23 cellular contexts compared by ENCODE assay signal in genomic region chr7:47148541-47149207, GRCh38.
DNase-seq lines count a peak whose midpoint lies in the region; ATAC-seq and TF ChIP-seq lines count a peak whose summit lies in the region.
"Had no signal": no experiment of that assay in that cellular context is flagged by ENCODE, and none has a peak within 500 bp of the region (broad histone marks: within the 10 kb centered on the region; RNA-seq: fewer than 3 reads in every experiment).

No MANE protein-coding gene starts in this region.

- intact Hi-C loops in left ventricle myocardium superior (cut with micrococcal nuclease), result no loop called here
- intact Hi-C loops in left ventricle myocardium inferior (cut with micrococcal nuclease), result no loop called here
- intact Hi-C loops in OCI-LY7 (cut with micrococcal nuclease; ENCODE audit: unreplicated experiment), result loop anchor here (2.0 kb wide), 1 partner anchor 36 kb away; no protein-coding TSS in a partner anchor
- intact Hi-C loops in uterus (cut with DNase I; ENCODE audit: low total_unique reads), result no loop called here
- intact Hi-C loops in CD14-positive monocyte (cut with micrococcal nuclease), result no loop called here

- no peak for TF ChIP-seq POLR2A in uterus (IDR thresholded peaks at IDR 0.05)

- POLR2A ChIA-PET in OCI-LY7 (lab: Charles Lee), result interaction anchor here (0.5 to 1.3 kb wide), 3 partner anchors 8 to 69 kb away, joined by 3 to 5 read pairs (median 4); no protein-coding TSS in a partner anchor

- H3K4me3 ChIP-seq in left ventricle myocardium inferior, result no peak overlapping the region
- peak overlapping the region; percentile 50 for H3K4me3 ChIP-seq in OCI-LY7 (ENCODE audit: low read depth, low read length, poor library complexity, severe bottlenecking)
- H3K4me3 ChIP-seq in fibroblast of villous mesenchyme (ENCODE audit: low read depth, low read length), result no peak overlapping the region
- H3K4me3 ChIP-seq in uterus, result no peak overlapping the region
- H3K4me3 ChIP-seq: ovary had no signal

- H3K4me3 Mint-ChIP-seq in nephron progenitor cell (no peak overlapping the region), CD14-positive monocyte (no peak overlapping the region)
- H3K4me3 Mint-ChIP-seq: activated naive CD4-positive, alpha-beta T cell treated with anti-CD3 and anti-CD28 coated beads for 36 hours; activated T-cell treated with anti-CD3 and anti-CD28 coated beads, Interleukin-2, amount 50 U/mL, for 72 hours; central memory CD8-positive, alpha-beta T cell; natural killer cell had no signal

- H2AFZ ChIP-seq in OCI-LY7 (ENCODE audit: low read length), result peak overlapping the region; percentile 22; the same call in 1 of the 2 replicates

- H3K27ac ChIP-seq in left ventricle myocardium inferior (replicated peaks) (no peak overlapping the region), OCI-LY7 (ENCODE audit: low read depth, low read length, poor library complexity, severe bottlenecking) (peak overlapping the region; percentile 98), uterus (peak overlapping the region; percentile 55 to 76)
- H3K27ac ChIP-seq: C4-2B, epithelial cell of prostate, KMS-11, ovary had no signal

- H3K79me2 ChIP-seq in OCI-LY7 (ENCODE audit: insufficient read depth, low read depth, low read length), result peaks cover 46% of the 10 kb centered on the region; the same call in 1 of the 2 replicates

- H3K9me2 ChIP-seq in OCI-LY7 (ENCODE audit: insufficient read depth, low read length), result no peaks in the 10 kb centered on the region

- no peaks in the 10 kb centered on the region for H4K20me1 ChIP-seq in OCI-LY7 (ENCODE audit: insufficient read depth, low read length)

- BruUV-seq in OCI-LY7 (replicated peaks; lab: Mats Ljungman, UMichigan), result TSS peak; percentile 46

- H3K4me1 ChIP-seq in left ventricle myocardium inferior (peaks cover 41% of the 10 kb centered on the region), OCI-LY7 (ENCODE audit: insufficient read depth, low read length, poor library complexity, severe bottlenecking) (peaks cover 91% of the 10 kb centered on the region), uterus (peaks cover 0 to 19% of the 10 kb centered on the region in 2 donors)

- CTCF ChIA-PET in OCI-LY7 (lab: Charles Lee; ENCODE audit: unreplicated experiment), result interaction anchor here (1.0 kb wide), 1 partner anchor 30 kb away, joined by 3 read pairs; no protein-coding TSS in a partner anchor

- DNase-seq in left ventricle myocardium superior (no peak), left ventricle myocardium inferior (no peak), OCI-LY7 (ENCODE audit: low spot score) (no peak), fibroblast of villous mesenchyme (ENCODE audit: low read depth) (peak; percentile 55), uterus (no peak), NCI-H2107 treated with DMSO at 0.1 percent for 48 hours (lab: John Stamatoyannopoulos, UW; ENCODE audit: unreplicated experiment) (no peak), nephron progenitor cell (no peak), CD14-positive monocyte (ENCODE audit: low spot score) (no peak)
- DNase-seq: activated CD4-positive, alpha-beta T cell treated with anti-CD3 and anti-CD28 coated beads for 48 hours; activated naive CD4-positive, alpha-beta T cell treated with anti-CD3 and anti-CD28 coated beads for 36 hours; activated T-cell treated with anti-CD3 and anti-CD28 coated beads, Interleukin-2, amount 50 U/mL, for 72 hours; aorta; natural killer cell; NCI-H1694 treated with DMSO at 0.1 percent for 48 hours; NCI-H774; OCI-M1; ovary; Right ventricle myocardium superior; T-helper 1 cell had no signal

- TF ChIP-seq CTCF in left ventricle myocardium inferior (IDR thresholded peaks at IDR 0.05; ENCODE audit: borderline replicate concordance), result no peak
- no peak for TF ChIP-seq CTCF in OCI-LY7 (conservative IDR thresholded peaks at IDR 0.05; ENCODE audit: low read length)
- no peak for TF ChIP-seq CTCF in fibroblast of villous mesenchyme (IDR thresholded peaks at IDR 0.05; ENCODE audit: insufficient read depth, low read depth, low read length)
- TF ChIP-seq CTCF in uterus (IDR thresholded peaks at IDR 0.05), result no peak
- TF ChIP-seq CTCF in nephron progenitor cell (IDR thresholded peaks at IDR 0.05), result no peak
- TF ChIP-seq CTCF in CD14-positive monocyte (IDR thresholded peaks at IDR 0.05), result no peak

- peaks cover 17% of the 10 kb centered on the region for H3K4me1 Mint-ChIP-seq in nephron progenitor cell
- H3K4me1 Mint-ChIP-seq in CD14-positive monocyte, result peaks cover 37% of the 10 kb centered on the region
- H3K4me1 Mint-ChIP-seq: central memory CD8-positive, alpha-beta T cell; natural killer cell had no signal

- H3K9me3 ChIP-seq in left ventricle myocardium inferior (replicated peaks) (no peaks in the 10 kb centered on the region), OCI-LY7 (ENCODE audit: low read length) (no peaks in the 10 kb centered on the region; the same call in 1 of the 2 replicates), uterus (no peaks in the 10 kb centered on the region)
- H3K9me3 ChIP-seq: ovary had no signal

- ATAC-seq in left ventricle myocardium superior, result peak; percentile 36
- ATAC-seq: activated T-cell treated with anti-CD3 and anti-CD28 coated beads, Interleukin-2, amount 50 U/mL, for 72 hours; natural killer cell had no signal

- no peaks in the 10 kb centered on the region for H3K27me3 ChIP-seq in left ventricle myocardium inferior (ENCODE audit: low read depth)
- no peaks in the 10 kb centered on the region for H3K27me3 ChIP-seq in uterus
- H3K27me3 ChIP-seq: ovary had no signal

- H3K36me3 ChIP-seq in left ventricle myocardium inferior (no peaks in the 10 kb centered on the region), OCI-LY7 (ENCODE audit: insufficient read depth, low read length) (peaks cover 45% of the 10 kb centered on the region), uterus (no peaks in the 10 kb centered on the region)
- H3K36me3 ChIP-seq: ovary had no signal

- H3K27ac Mint-ChIP-seq in nephron progenitor cell (no peak overlapping the region), CD14-positive monocyte (peak overlapping the region in 2 of 7 donors; percentile 18 to 92)
- H3K27ac Mint-ChIP-seq: activated naive CD4-positive, alpha-beta T cell treated with anti-CD3 and anti-CD28 coated beads for 36 hours; activated T-cell treated with anti-CD3 and anti-CD28 coated beads, Interleukin-2, amount 50 U/mL, for 72 hours; natural killer cell had no signal

- H3K9me3 Mint-ChIP-seq in nephron progenitor cell (no peaks in the 10 kb centered on the region), CD14-positive monocyte (peaks cover 0 to 12% (median 4%) of the 10 kb centered on the region in 7 donors)
- H3K9me3 Mint-ChIP-seq: activated naive CD4-positive, alpha-beta T cell treated with anti-CD3 and anti-CD28 coated beads for 36 hours had no signal

- H3K36me3 Mint-ChIP-seq in nephron progenitor cell (ENCODE audit: low read depth) (no peaks in the 10 kb centered on the region), CD14-positive monocyte (no peaks in the 10 kb centered on the region)
- H3K36me3 Mint-ChIP-seq: natural killer cell had no signal

- H3K27me3 Mint-ChIP-seq in nephron progenitor cell (ENCODE audit: low read depth, poor library complexity), result peaks cover 4% of the 10 kb centered on the region
- H3K27me3 Mint-ChIP-seq in CD14-positive monocyte (ENCODE audit: low read depth in 3 of 3), result peaks cover 0 to 2% (median 0%) of the 10 kb centered on the region in 3 donors
- H3K27me3 Mint-ChIP-seq: central memory CD8-positive, alpha-beta T cell had no signal

- H3K4me2 ChIP-seq in OCI-LY7 (ENCODE audit: low read length), result peak overlapping the region; percentile 73
- H3K4me2 ChIP-seq: KMS-11 had no signal
